Comparison of ENCODE assay signal across 8 cellular contexts in the genomic region with DNA sequence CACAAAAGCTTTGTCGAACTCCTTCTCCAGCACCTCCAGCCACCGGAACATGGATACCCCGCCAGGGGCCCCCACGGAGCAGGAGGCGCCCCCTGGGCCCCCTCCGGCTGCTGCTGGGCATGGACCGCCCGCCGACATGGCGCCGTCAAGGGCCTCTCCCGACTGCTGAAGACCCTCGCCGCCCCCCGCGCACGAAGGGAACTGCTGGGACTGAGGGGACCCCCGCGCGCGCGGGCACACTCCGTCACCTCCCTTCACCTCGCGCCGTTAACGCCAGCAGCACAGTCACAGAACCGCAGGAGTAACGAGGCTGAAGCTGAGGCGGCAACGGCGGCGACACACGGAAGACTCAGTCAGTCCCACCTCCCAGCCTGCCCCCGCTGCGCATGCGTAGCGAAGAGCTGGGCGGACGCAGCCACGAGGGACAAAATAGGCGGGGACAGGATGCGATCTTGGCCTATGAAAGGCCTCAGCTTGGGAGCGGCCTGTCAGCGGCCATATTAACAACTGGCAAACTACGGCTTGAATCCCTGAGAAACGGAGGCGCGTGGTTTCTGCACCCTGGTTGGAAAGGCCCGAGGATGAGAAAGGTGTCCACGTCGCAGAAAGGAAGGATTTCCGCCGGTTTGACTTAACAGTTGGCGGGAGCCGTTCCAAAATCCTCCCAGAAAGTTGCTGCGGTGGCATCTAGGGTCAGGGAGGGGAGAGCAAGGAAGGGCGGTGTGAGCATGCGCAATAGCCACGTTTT. TPM values are rescaled to one million over a fixed set of nuclear protein-coding genes. Genes with fewer than 3 reads are reported as not detected.
A peak's percentile ranks its signal among the peaks of the same experiment; 100 is the strongest.
DNase-seq lines count a peak whose midpoint lies in the region; ATAC-seq and TF ChIP-seq lines count a peak whose summit lies in the region.

A gene (minus strand): TSS at position 361 of the 748 bp plus-strand sequence. CDS start 223 bp downstream, at position 138.

- under 1% methylated on average over 60 of the region's 60 CpGs for WGBS in liver

- H3K4me1 ChIP-seq in liver (ENCODE audit: control insufficient read depth in 4 of 4, insufficient read depth in 4 of 4, low read length in 3 of 4): peaks cover 0 to 24% (median 14%) of the 10 kb centered on the region in 4 donors

- intact Hi-C loops in dorsolateral prefrontal cortex (cut with DNase I): loop anchor here (2.0 to 10.0 kb wide), 7 partner anchors 45 to 1292 kb away; a partner anchor contains a TSS

- no peaks in the 10 kb centered on the region for H3K9me3 ChIP-seq in liver (ENCODE audit: control insufficient read depth in 4 of 4, low read length in 3 of 4)

- H3K4me3 ChIP-seq in dorsolateral prefrontal cortex (peak within 1 kb of the TSS; percentile 77 to 100 (median 95)), liver (ENCODE audit: low read depth in 1 of 3, low read length in 3 of 3) (peak within 1 kb of the TSS; percentile 79 to 90 (median 84))

- peak; percentile 88 for ATAC-seq in GM19395 (IDR thresholded peaks at IDR 0.05; ENCODE audit: unreplicated experiment)
- ATAC-seq in HG03565 (IDR thresholded peaks at IDR 0.05; ENCODE audit: unreplicated experiment): peak; percentile 85

- peak within 1 kb of the TSS; percentile 58 to 99 (median 95) for H3K27ac ChIP-seq in dorsolateral prefrontal cortex
- H3K27ac ChIP-seq in liver (ENCODE audit: low read depth in 1 of 2, low read length in 2 of 2): peak within 1 kb of the TSS; percentile 86 to 95

- TF ChIP-seq CTCF in dorsolateral prefrontal cortex (IDR thresholded peaks at IDR 0.05 in 54 of 56, conservative IDR thresholded peaks at IDR 0.05 in 2 of 56; ENCODE audit: low read depth in 1 of 56, partially characterized antibody in 56 of 56) (peak in 36 of 56 donors; percentile 4 to 61 (median 23)), liver (IDR thresholded peaks at IDR 0.05; ENCODE audit: low read depth, low read length, missing input control) (no peak)

- DNase-seq in CD1c-positive myeloid dendritic cell (ENCODE audit: extremely low spot score) (peak; percentile 99), NCI-H774 (lab: John Stamatoyannopoulos, UW) (peak; percentile 100), dorsolateral prefrontal cortex (peak; percentile 91 to 97 (median 96))
- peak; percentile 88 to 92 for DNase-seq in activated CD4-positive, alpha-beta T cell treated with anti-CD3 and anti-CD28 coated beads, Interleukin-2, amount 50 U/mL, for 48 hours
- DNase-seq in stimulated activated CD4-positive, alpha-beta T cell treated with anti-CD3 and anti-CD28 coated beads, Interleukin-4, amount 100 ng/mL, for 24 hours: peak; percentile 95

- peak within 1 kb of the TSS; percentile 34 to 76 for H3K9ac ChIP-seq in liver (ENCODE audit: low read depth in 1 of 2, low read length in 2 of 2)

- peak in 1 of 2 donors; percentile 35 for TF ChIP-seq RAD21 in liver (IDR thresholded peaks at IDR 0.05)

- peaks cover 0 to 2% (median 0%) of the 10 kb centered on the region in 4 donors for H3K36me3 ChIP-seq in liver (ENCODE audit: control insufficient read depth in 4 of 4, insufficient read depth in 3 of 4, low read depth in 1 of 4, low read length in 3 of 4)

- no peaks in the 10 kb centered on the region for H3K27me3 ChIP-seq in dorsolateral prefrontal cortex
- no peaks in the 10 kb centered on the region for H3K27me3 ChIP-seq in liver (ENCODE audit: control insufficient read depth in 4 of 4, insufficient read depth in 4 of 4, low read length in 3 of 4)

TF ChIP-seq in liver, 16 proteins besides CTCF, POLR2A, EP300 and RAD21:
- TF ChIP-seq SP1 (IDR thresholded peaks at IDR 0.05) (peak; percentile 81), HNF4A (conservative IDR thresholded peaks at IDR 0.05) (peak in 1 of 2 donors; percentile 32), RXRA (IDR thresholded peaks at IDR 0.05) (peak; percentile 73 to 81), JUND (IDR thresholded peaks at IDR 0.05) (no peak), NR2F2 (IDR thresholded peaks at IDR 0.05) (peak; percentile 75), FOXA1 (IDR thresholded peaks at IDR 0.05) (no peak), GABPA (IDR thresholded peaks at IDR 0.05 in 1 of 2, conservative IDR thresholded peaks at IDR 0.05 in 1 of 2) (peak in 1 of 2 donors; percentile 78), HNF4G (IDR thresholded peaks at IDR 0.05) (no peak), YY1 (IDR thresholded peaks at IDR 0.05) (peak; percentile 100), FOXA2 (IDR thresholded peaks at IDR 0.05) (peak; percentile 10), EGR1 (IDR thresholded peaks at IDR 0.05; ENCODE audit: low read depth in 2 of 2) (no peak), TAF1 (conservative IDR thresholded peaks at IDR 0.05) (peak; percentile 65)
- TF ChIP-seq, protein P1, sequence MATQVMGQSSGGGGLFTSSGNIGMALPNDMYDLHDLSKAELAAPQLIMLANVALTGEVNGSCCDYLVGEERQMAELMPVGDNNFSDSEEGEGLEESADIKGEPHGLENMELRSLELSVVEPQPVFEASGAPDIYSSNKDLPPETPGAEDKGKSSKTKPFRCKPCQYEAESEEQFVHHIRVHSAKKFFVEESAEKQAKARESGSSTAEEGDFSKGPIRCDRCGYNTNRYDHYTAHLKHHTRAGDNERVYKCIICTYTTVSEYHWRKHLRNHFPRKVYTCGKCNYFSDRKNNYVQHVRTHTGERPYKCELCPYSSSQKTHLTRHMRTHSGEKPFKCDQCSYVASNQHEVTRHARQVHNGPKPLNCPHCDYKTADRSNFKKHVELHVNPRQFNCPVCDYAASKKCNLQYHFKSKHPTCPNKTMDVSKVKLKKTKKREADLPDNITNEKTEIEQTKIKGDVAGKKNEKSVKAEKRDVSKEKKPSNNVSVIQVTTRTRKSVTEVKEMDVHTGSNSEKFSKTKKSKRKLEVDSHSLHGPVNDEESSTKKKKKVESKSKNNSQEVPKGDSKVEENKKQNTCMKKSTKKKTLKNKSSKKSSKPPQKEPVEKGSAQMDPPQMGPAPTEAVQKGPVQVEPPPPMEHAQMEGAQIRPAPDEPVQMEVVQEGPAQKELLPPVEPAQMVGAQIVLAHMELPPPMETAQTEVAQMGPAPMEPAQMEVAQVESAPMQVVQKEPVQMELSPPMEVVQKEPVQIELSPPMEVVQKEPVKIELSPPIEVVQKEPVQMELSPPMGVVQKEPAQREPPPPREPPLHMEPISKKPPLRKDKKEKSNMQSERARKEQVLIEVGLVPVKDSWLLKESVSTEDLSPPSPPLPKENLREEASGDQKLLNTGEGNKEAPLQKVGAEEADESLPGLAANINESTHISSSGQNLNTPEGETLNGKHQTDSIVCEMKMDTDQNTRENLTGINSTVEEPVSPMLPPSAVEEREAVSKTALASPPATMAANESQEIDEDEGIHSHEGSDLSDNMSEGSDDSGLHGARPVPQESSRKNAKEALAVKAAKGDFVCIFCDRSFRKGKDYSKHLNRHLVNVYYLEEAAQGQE (IDR thresholded peaks at IDR 0.05): no peak
- TF ChIP-seq, protein P2, sequence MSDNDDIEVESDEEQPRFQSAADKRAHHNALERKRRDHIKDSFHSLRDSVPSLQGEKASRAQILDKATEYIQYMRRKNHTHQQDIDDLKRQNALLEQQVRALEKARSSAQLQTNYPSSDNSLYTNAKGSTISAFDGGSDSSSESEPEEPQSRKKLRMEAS (IDR thresholded peaks at IDR 0.05): peak; percentile 91
- TF ChIP-seq, protein P3, sequence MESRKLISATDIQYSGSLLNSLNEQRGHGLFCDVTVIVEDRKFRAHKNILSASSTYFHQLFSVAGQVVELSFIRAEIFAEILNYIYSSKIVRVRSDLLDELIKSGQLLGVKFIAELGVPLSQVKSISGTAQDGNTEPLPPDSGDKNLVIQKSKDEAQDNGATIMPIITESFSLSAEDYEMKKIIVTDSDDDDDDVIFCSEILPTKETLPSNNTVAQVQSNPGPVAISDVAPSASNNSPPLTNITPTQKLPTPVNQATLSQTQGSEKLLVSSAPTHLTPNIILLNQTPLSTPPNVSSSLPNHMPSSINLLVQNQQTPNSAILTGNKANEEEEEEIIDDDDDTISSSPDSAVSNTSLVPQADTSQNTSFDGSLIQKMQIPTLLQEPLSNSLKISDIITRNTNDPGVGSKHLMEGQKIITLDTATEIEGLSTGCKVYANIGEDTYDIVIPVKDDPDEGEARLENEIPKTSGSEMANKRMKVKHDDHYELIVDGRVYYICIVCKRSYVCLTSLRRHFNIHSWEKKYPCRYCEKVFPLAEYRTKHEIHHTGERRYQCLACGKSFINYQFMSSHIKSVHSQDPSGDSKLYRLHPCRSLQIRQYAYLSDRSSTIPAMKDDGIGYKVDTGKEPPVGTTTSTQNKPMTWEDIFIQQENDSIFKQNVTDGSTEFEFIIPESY (IDR thresholded peaks at IDR 0.05): no peak
- TF ChIP-seq, protein P4, sequence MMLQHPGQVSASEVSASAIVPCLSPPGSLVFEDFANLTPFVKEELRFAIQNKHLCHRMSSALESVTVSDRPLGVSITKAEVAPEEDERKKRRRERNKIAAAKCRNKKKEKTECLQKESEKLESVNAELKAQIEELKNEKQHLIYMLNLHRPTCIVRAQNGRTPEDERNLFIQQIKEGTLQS (IDR thresholded peaks at IDR 0.05): no peak

RNA-seq across cellular contexts. Expression of the gene that starts here (rescaled TPM):
- total RNA-seq in dorsolateral prefrontal cortex (10 to 100 TPM; 15.4 to 48.0 (median 36.0) TPM), liver (10 to 100 TPM; 14.9 to 17.8 TPM)
- polyA plus RNA-seq in liver: 1 to 10 TPM; 7.4 to 7.9 TPM

Comparison
In these comparisons a context has a peak if more than half of its experiments do, and no peak if none do; other contexts are left out.
1. Peak in every context shown above with its lines: DNase-seq, ATAC-seq, H3K4me3 ChIP-seq and H3K27ac ChIP-seq.